ENCODE assay signal across 20 cellular contexts in genomic region chr14:78316711-78317110, GRCh38.
"Had no signal": no experiment of that assay in that cellular context is flagged by ENCODE, and none has a peak within 500 bp of the region (broad histone marks: within the 10 kb centered on the region; RNA-seq: fewer than 3 reads in every experiment).

No MANE protein-coding gene starts in this region.

- H3K4me1 ChIP-seq: gastrocnemius medialis, heart left ventricle, right atrium auricular region, tibial artery had no signal

- H3K27me3 Mint-ChIP-seq: activated CD4-positive, alpha-beta memory T cell treated with anti-CD3 and anti-CD28 coated beads, Interleukin-2, amount 10 ng/mL, durations not matched to agents 7 days and 5 days; activated CD8-positive, alpha-beta memory T cell treated with anti-CD3 and anti-CD28 coated beads, Interleukin-2, amount 10 ng/mL, durations not matched to agents 7 days and 5 days; brain had no signal

- H3K36me3 ChIP-seq: gastrocnemius medialis, heart left ventricle, prostate gland, right atrium auricular region, tibial artery had no signal

- H3K27ac ChIP-seq: gastrocnemius medialis, heart left ventricle, prostate gland, right atrium auricular region, tibial artery had no signal

- H3K27ac Mint-ChIP-seq: activated CD4-positive, alpha-beta memory T cell treated with anti-CD3 and anti-CD28 coated beads, Interleukin-2, amount 10 ng/mL, durations not matched to agents 7 days and 5 days; activated CD8-positive, alpha-beta memory T cell treated with anti-CD3 and anti-CD28 coated beads, Interleukin-2, amount 10 ng/mL, durations not matched to agents 7 days and 5 days; activated naive CD8-positive, alpha-beta T cell treated with anti-CD3 and anti-CD28 coated beads, Interleukin-2, amount 10 ng/mL, durations not matched to agents 7 days and 5 days had no signal

- H3K4me1 Mint-ChIP-seq: activated CD4-positive, alpha-beta memory T cell treated with anti-CD3 and anti-CD28 coated beads, Interleukin-2, amount 10 ng/mL, durations not matched to agents 7 days and 5 days; activated CD8-positive, alpha-beta memory T cell treated with anti-CD3 and anti-CD28 coated beads, Interleukin-2, amount 10 ng/mL, durations not matched to agents 7 days and 5 days; activated naive CD8-positive, alpha-beta T cell treated with anti-CD3 and anti-CD28 coated beads, Interleukin-2, amount 10 ng/mL, durations not matched to agents 7 days and 5 days had no signal

- DNase-seq: activated CD4-positive, alpha-beta memory T cell treated with anti-CD3 and anti-CD28 coated beads, Interleukin-2, amount 10 ng/mL, durations not matched to agents 7 days and 5 days; activated CD4-positive, alpha-beta T cell treated with anti-CD3 and anti-CD28 coated beads for 48 hours; activated CD4-positive, CD25-positive, alpha-beta regulatory T cell; activated CD8-positive, alpha-beta memory T cell treated with anti-CD3 and anti-CD28 coated beads, Interleukin-2, amount 10 ng/mL, durations not matched to agents 7 days and 5 days; activated naive CD4-positive, alpha-beta T cell; activated naive CD8-positive, alpha-beta T cell treated with anti-CD3 and anti-CD28 coated beads, Interleukin-2, amount 10 ng/mL, durations not matched to agents 7 days and 5 days; caudate nucleus; gastrocnemius medialis; heart left ventricle; kidney; stimulated activated CD4-positive, alpha-beta T cell treated with anti-CD3 and anti-CD28 coated beads, Interleukin-12 subunit alpha, Interleukin-12 subunit beta, amount 100 ng/mL, for 4 hours; stimulated activated CD4-positive, alpha-beta T cell treated with anti-CD3 and anti-CD28 coated beads, Interleukin-1b, Interleukin-23, amount 100 ng/mL, for 48 hours; stimulated activated naive CD4-positive, alpha-beta T cell treated with Interleukin-2 at 50 U/mL for 16 hours; substantia nigra had no signal

- H3K9me3 ChIP-seq: gastrocnemius medialis, heart left ventricle, prostate gland, right atrium auricular region, tibial artery had no signal

- H3K4me3 ChIP-seq: gastrocnemius medialis, heart left ventricle, lung, prostate gland, right atrium auricular region, tibial artery had no signal

- H3K27me3 ChIP-seq: right atrium auricular region had no signal

- H3K9me3 Mint-ChIP-seq: activated CD4-positive, alpha-beta memory T cell treated with anti-CD3 and anti-CD28 coated beads, Interleukin-2, amount 10 ng/mL, durations not matched to agents 7 days and 5 days; activated naive CD8-positive, alpha-beta T cell treated with anti-CD3 and anti-CD28 coated beads, Interleukin-2, amount 10 ng/mL, durations not matched to agents 7 days and 5 days; brain; neural crest cell had no signal

- H3K36me3 Mint-ChIP-seq: activated CD8-positive, alpha-beta memory T cell treated with anti-CD3 and anti-CD28 coated beads, Interleukin-2, amount 10 ng/mL, durations not matched to agents 7 days and 5 days; activated naive CD8-positive, alpha-beta T cell treated with anti-CD3 and anti-CD28 coated beads, Interleukin-2, amount 10 ng/mL, durations not matched to agents 7 days and 5 days had no signal

- H3K4me3 Mint-ChIP-seq: activated CD4-positive, alpha-beta memory T cell treated with anti-CD3 and anti-CD28 coated beads, Interleukin-2, amount 10 ng/mL, durations not matched to agents 7 days and 5 days; activated CD8-positive, alpha-beta memory T cell treated with anti-CD3 and anti-CD28 coated beads, Interleukin-2, amount 10 ng/mL, durations not matched to agents 7 days and 5 days; activated naive CD8-positive, alpha-beta T cell treated with anti-CD3 and anti-CD28 coated beads, Interleukin-2, amount 10 ng/mL, durations not matched to agents 7 days and 5 days had no signal
